Comparison of ENCODE assay signal across 1 cellular context in the genomic region with DNA sequence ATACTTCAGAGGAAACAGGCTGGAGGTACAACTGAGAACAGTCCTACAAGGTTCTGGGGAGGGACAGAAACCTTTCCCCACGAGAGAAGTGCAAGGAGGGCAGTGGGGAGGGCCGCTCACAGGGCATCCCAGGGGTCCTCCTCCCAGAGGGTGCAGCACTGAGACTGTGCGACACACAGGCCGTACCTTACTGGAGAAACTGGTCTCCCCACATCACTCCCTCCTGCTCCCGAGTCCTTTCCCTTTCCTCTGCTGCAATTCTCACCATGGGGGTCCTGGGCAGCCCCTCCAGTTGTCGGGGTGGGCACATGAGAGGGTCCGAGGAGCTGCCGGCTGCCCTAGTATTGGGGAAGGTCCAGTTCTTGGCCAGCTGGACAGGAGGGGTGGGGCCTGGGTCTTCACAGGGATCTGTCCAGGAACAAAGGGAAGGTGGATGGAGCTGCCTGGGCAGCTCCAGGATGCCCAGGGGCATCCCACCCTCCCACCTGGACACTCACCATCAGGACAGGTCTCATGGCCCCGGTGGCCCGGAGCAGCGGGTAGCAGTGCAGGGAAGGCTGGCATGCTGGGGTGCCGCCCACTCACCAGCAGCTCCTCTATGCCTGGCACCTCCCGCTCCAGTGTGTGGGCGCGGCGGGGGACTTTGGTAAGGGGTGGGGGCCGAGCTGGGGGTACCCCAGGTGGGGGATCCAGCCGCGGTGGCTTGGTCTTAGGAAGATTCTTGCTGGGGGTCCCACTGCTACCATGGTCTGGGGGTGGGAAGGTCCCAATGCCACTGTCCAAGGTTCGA.
TF ChIP-seq lines count a peak whose summit lies in the region.

No MANE protein-coding gene starts in this region.

TF ChIP-seq in K562, 482 proteins besides CTCF, POLR2A, EP300 and RAD21:
- TF ChIP-seq, protein P1, sequence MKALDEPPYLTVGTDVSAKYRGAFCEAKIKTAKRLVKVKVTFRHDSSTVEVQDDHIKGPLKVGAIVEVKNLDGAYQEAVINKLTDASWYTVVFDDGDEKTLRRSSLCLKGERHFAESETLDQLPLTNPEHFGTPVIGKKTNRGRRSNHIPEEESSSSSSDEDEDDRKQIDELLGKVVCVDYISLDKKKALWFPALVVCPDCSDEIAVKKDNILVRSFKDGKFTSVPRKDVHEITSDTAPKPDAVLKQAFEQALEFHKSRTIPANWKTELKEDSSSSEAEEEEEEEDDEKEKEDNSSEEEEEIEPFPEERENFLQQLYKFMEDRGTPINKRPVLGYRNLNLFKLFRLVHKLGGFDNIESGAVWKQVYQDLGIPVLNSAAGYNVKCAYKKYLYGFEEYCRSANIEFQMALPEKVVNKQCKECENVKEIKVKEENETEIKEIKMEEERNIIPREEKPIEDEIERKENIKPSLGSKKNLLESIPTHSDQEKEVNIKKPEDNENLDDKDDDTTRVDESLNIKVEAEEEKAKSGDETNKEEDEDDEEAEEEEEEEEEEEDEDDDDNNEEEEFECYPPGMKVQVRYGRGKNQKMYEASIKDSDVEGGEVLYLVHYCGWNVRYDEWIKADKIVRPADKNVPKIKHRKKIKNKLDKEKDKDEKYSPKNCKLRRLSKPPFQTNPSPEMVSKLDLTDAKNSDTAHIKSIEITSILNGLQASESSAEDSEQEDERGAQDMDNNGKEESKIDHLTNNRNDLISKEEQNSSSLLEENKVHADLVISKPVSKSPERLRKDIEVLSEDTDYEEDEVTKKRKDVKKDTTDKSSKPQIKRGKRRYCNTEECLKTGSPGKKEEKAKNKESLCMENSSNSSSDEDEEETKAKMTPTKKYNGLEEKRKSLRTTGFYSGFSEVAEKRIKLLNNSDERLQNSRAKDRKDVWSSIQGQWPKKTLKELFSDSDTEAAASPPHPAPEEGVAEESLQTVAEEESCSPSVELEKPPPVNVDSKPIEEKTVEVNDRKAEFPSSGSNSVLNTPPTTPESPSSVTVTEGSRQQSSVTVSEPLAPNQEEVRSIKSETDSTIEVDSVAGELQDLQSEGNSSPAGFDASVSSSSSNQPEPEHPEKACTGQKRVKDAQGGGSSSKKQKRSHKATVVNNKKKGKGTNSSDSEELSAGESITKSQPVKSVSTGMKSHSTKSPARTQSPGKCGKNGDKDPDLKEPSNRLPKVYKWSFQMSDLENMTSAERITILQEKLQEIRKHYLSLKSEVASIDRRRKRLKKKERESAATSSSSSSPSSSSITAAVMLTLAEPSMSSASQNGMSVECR (CRISPR knock-in tag; IDR thresholded peaks at IDR 0.05), result no peak
- 0 out of 2 replicates have a peak, but pooled peaks have one; percentile 20 for TF ChIP-seq POLR2G (IDR thresholded peaks at IDR 0.05; ENCODE audit: low read depth, low read length)
